Comparison of ENCODE assay signal across 11 cellular contexts in genomic region chr17:55433029-55433628, GRCh38. TPM values are rescaled to one million over a fixed set of nuclear protein-coding genes. Genes with fewer than 3 reads are reported as not detected.
A peak's percentile ranks its signal among the peaks of the same experiment; 100 is the strongest.
DNase-seq lines count a peak whose midpoint lies in the region; ATAC-seq and TF ChIP-seq lines count a peak whose summit lies in the region.
"Had no signal": no experiment of that assay in that cellular context is flagged by ENCODE, and none has a peak within 500 bp of the region (broad histone marks: within the 10 kb centered on the region; RNA-seq: fewer than 3 reads in every experiment).

No MANE protein-coding gene starts in this region.

- H3K36me3 ChIP-seq in HCT116 (ENCODE audit: control insufficient read depth in 1 of 2, insufficient read depth in 2 of 2, low read length in 2 of 2) (no peaks in the 10 kb centered on the region), stomach smooth muscle (ENCODE audit: control insufficient read depth in 2 of 2, insufficient read depth in 2 of 2, low read length in 2 of 2) (no peaks in the 10 kb centered on the region), tibial artery (no peaks in the 10 kb centered on the region)
- H3K36me3 ChIP-seq: heart left ventricle had no signal

- TF ChIP-seq POLR2A in HCT116 (IDR thresholded peaks at IDR 0.05; ENCODE audit: borderline replicate concordance, extremely low read depth, insufficient read depth, insufficient read length), result no peak

- H3K79me2 ChIP-seq in HCT116 (ENCODE audit: insufficient read depth, low read length), result no peaks in the 10 kb centered on the region

- H4K20me1 ChIP-seq in HCT116 (ENCODE audit: insufficient read depth), result no peaks in the 10 kb centered on the region

- peak overlapping the region; percentile 65 for H3K4me2 ChIP-seq in HCT116 (ENCODE audit: low read length)

- RAD21 ChIA-PET in HCT116 (lab: Charles Lee; ENCODE audit: low non-redundant PET in 1 of 2, low total read pairs in 2 of 2, uncharacterized antibody in 2 of 2, unreplicated experiment in 2 of 2), result interaction anchor here in 1 of 2 experiments (0.9 kb wide), 1 partner anchor 12 kb away, joined by 3 read pairs; the partner anchor contains the start of gene MMD

- H3K27me3 ChIP-seq in HCT116 (ENCODE audit: insufficient read depth, low read length), result peaks cover 12% of the 10 kb centered on the region; the same call in 1 of the 2 replicates
- no peaks in the 10 kb centered on the region for H3K27me3 ChIP-seq in stomach smooth muscle (ENCODE audit: control insufficient read depth in 1 of 2, insufficient read depth in 2 of 2, low read length in 2 of 2)
- H3K27me3 ChIP-seq in tibial artery, result peaks cover 0 to 3% of the 10 kb centered on the region in 2 donors
- H3K27me3 ChIP-seq: heart left ventricle had no signal

- no peak for TF ChIP-seq RAD21 in HCT116 (IDR thresholded peaks at IDR 0.05; ENCODE audit: low read depth)

- no peak for TF ChIP-seq CTCF in HCT116 (IDR thresholded peaks at IDR 0.05 in 2 of 3, conservative IDR thresholded peaks at IDR 0.05 in 1 of 3; ENCODE audit: borderline replicate concordance in 1 of 3, insufficient read depth in 1 of 3, low read depth in 2 of 3, low read length in 2 of 3)
- TF ChIP-seq CTCF in VCaP (conservative IDR thresholded peaks at IDR 0.05), result no peak
- no peak for TF ChIP-seq CTCF in tibial artery (IDR thresholded peaks at IDR 0.05)

- H3K4me3 ChIP-seq in HCT116 (replicated peaks in 1 of 2; ENCODE audit: low read depth in 1 of 2, low read length in 2 of 2) (peak overlapping the region in 1 of 2 experiments; percentile 12; a peak in 1 of 4 replicates), stomach smooth muscle (ENCODE audit: low read length in 2 of 2) (no peak overlapping the region), tibial artery (no peak overlapping the region)
- H3K4me3 ChIP-seq: heart left ventricle had no signal

- POLR2A ChIA-PET in HCT116 (lab: Charles Lee), result interaction anchor here (1.4 kb wide), 1 partner anchor 11 kb away, joined by 5 read pairs; no protein-coding TSS in a partner anchor

- intact Hi-C loops in HCT116 (cut with micrococcal nuclease), result no loop called here
- intact Hi-C loops in tibial artery (cut with DNase I; ENCODE audit: low total_unique reads), result no loop called here

- peak; percentile 93 for ATAC-seq in HCT116
- no peak for ATAC-seq in GM18909 (IDR thresholded peaks at IDR 0.05; ENCODE audit: poor library complexity, unreplicated experiment)
- ATAC-seq in GM19351 (IDR thresholded peaks at IDR 0.05; ENCODE audit: unreplicated experiment), result no peak
- ATAC-seq: heart left ventricle had no signal

- CTCF ChIA-PET in HCT116 (lab: Charles Lee), result interaction anchor here (1.1 kb wide), 1 partner anchor 77 kb away, joined by 3 read pairs; no protein-coding TSS in a partner anchor

- DNase-seq in HCT116 (ENCODE audit: low read depth, low spot score) (peak; percentile 86), kidney glomerular epithelial cell (lab: John Stamatoyannopoulos, UW) (peak; percentile 80), tibial artery (no peak)
- no peak for DNase-seq in activated CD8-positive, alpha-beta memory T cell treated with anti-CD3 and anti-CD28 coated beads, Interleukin-2, amount 50 U/mL, for 48 hours
- DNase-seq: heart left ventricle; naive thymus-derived CD8-positive, alpha-beta T cell; T-cell had no signal

- H3K9ac ChIP-seq in HCT116 (ENCODE audit: low read length) (peak overlapping the region; percentile 9; the same call in 1 of the 2 replicates), stomach smooth muscle (ENCODE audit: low read length in 2 of 2) (no peak overlapping the region)

- peak overlapping the region; percentile 28 for H2AFZ ChIP-seq in HCT116 (ENCODE audit: low read depth, low read length, poor library complexity, severe bottlenecking)

- H3K27ac ChIP-seq in HCT116 (ENCODE audit: low read depth, low read length), result peak overlapping the region; percentile 26; the same call in 1 of the 2 replicates
- H3K27ac ChIP-seq in VCaP, result peak overlapping the region; percentile 93
- H3K27ac ChIP-seq in stomach smooth muscle (ENCODE audit: low read length), result peak overlapping the region; percentile 25
- no peak overlapping the region for H3K27ac ChIP-seq in tibial artery

- H3K4me1 ChIP-seq in HCT116 (ENCODE audit: control insufficient read depth in 1 of 2, insufficient read depth in 2 of 2, low read length in 2 of 2) (peaks cover 21 to 39% of the 10 kb centered on the region in 2 experiments), stomach smooth muscle (ENCODE audit: control insufficient read depth, insufficient read depth, low read length) (peaks cover 14% of the 10 kb centered on the region), tibial artery (peaks cover 0 to 6% (median 0%) of the 10 kb centered on the region in 4 donors)

- no peaks in the 10 kb centered on the region for H3K9me3 ChIP-seq in HCT116 (ENCODE audit: control insufficient read depth in 1 of 2, insufficient read depth in 1 of 2, low read depth in 1 of 2, low read length in 2 of 2)
- no peaks in the 10 kb centered on the region for H3K9me3 ChIP-seq in stomach smooth muscle (ENCODE audit: control insufficient read depth in 2 of 2, low read length in 2 of 2)
- H3K9me3 ChIP-seq in tibial artery, result no peaks in the 10 kb centered on the region
- H3K9me3 ChIP-seq: heart left ventricle had no signal

- BruUV-seq in HCT116 (replicated peaks; lab: Mats Ljungman, UMichigan), result no TSS peak

- H3K9me2 ChIP-seq in HCT116 (ENCODE audit: insufficient read depth), result no peaks in the 10 kb centered on the region

TF ChIP-seq in HCT116, 20 proteins besides CTCF, POLR2A, EP300 and RAD21 (continues in another document):
- TF ChIP-seq FOSL1 (IDR thresholded peaks at IDR 0.05; ENCODE audit: low read depth) (peak; percentile 82), ELF1 (IDR thresholded peaks at IDR 0.05; ENCODE audit: borderline replicate concordance, low read depth) (no peak), ZFX (IDR thresholded peaks at IDR 0.05) (no peak), CBX3 (IDR thresholded peaks at IDR 0.05; ENCODE audit: low read depth) (no peak; the same call in 1 of the 2 replicates), ZNF274 (IDR thresholded peaks at IDR 0.05; ENCODE audit: low read depth, low read length) (no peak), SIN3A (IDR thresholded peaks at IDR 0.05; ENCODE audit: low read depth) (peak; percentile 73; the same call in 1 of the 2 replicates), JUND (IDR thresholded peaks at IDR 0.05) (peak; percentile 86), ZBTB33 (IDR thresholded peaks at IDR 0.05; ENCODE audit: extremely low read depth, insufficient replicate concordance, low read length) (no peak), SRF (IDR thresholded peaks at IDR 0.05; ENCODE audit: low read depth) (0 out of 2 replicates have a peak, but pooled peaks have one; percentile 61), CEBPB (IDR thresholded peaks at IDR 0.05; ENCODE audit: low read depth) (peak; percentile 65; the same call in 1 of the 2 replicates), SP1 (IDR thresholded peaks at IDR 0.05; ENCODE audit: low read depth) (peak; percentile 74), YY1 (IDR thresholded peaks at IDR 0.05; ENCODE audit: extremely low read depth, insufficient replicate concordance, low read depth, low read length) (no peak), EGR1 (IDR thresholded peaks at IDR 0.05; ENCODE audit: low read depth) (no peak), MAX (IDR thresholded peaks at IDR 0.05) (peak; percentile 40), REST (IDR thresholded peaks at IDR 0.05; ENCODE audit: low read depth) (no peak), TCF7L2 (IDR thresholded peaks at IDR 0.05; ENCODE audit: borderline replicate concordance, extremely low read depth, insufficient read depth, insufficient read length) (peak; percentile 84)

RNA-seq across cellular contexts. Expression of gene MMD, which starts 11.5 kb away (rescaled TPM):
- total RNA-seq in HCT116 (2021; ENCODE audit: unreplicated experiment), result 21.3 TPM
- 9.4 and 9.7 TPM in 2 replicates for polyA plus RNA-seq in HCT116 (2012)

Comparison
In these comparisons a context has a peak if more than half of its experiments do, and no peak if none do; other contexts are left out.
1. DNase-seq: peak in HCT116 (single experiment) and kidney glomerular epithelial cell (single experiment); none in activated CD8-positive, alpha-beta memory T cell treated with anti-CD3 and anti-CD28 coated beads, Interleukin-2, amount 50 U/mL, for 48 hours (single experiment) and tibial artery (0 of 2).
2. H3K27ac ChIP-seq: peak in HCT116 (single experiment), VCaP (single experiment) and stomach smooth muscle (single experiment); none in tibial artery (0 of 2).